ENCODE assay signal across 9 cellular contexts in the genomic region with DNA sequence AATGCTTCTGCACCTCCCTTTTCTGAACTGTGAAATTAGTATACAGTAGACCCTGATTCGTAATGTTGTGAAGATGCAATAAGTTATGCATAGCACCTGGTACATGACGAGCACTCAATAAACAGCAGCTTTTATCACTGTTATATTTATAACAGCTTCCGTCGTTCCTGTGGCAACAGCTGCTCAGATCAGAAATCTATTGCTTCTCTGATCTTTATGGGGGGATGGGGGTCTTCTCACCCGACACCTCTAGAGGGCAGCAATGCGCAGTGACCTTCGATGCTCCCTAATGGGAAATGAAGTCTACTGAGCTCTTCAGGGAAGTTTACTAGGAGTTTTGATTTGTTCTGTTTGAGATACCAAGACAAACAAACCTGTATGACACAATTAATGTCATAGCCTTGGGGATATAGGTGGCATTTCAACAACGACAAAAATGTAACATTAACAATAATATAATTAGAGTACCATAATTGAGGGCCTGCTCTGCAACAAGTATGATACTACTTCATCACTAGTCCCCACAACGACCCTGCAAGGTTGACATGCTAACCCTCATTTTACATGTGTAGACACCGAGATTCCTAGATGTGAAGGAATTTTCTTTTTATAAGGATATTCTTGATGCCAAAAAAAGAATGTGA.
DNase-seq lines count a peak whose midpoint lies in the region; ATAC-seq and TF ChIP-seq lines count a peak whose summit lies in the region.
"Had no signal": no experiment of that assay in that cellular context is flagged by ENCODE, and none has a peak within 500 bp of the region (broad histone marks: within the 10 kb centered on the region; RNA-seq: fewer than 3 reads in every experiment).

No MANE protein-coding gene starts in this region.

- H3K9me3 ChIP-seq in DND-41 (ENCODE audit: insufficient read depth, low read length, severe bottlenecking) (no peaks in the 10 kb centered on the region), parathyroid adenoma (ENCODE audit: control insufficient read depth, low read length) (no peaks in the 10 kb centered on the region), uterus (no peaks in the 10 kb centered on the region)
- H3K9me3 ChIP-seq: body of pancreas had no signal

- no peak overlapping the region for H3K9ac ChIP-seq in DND-41 (ENCODE audit: low read depth, low read length)
- no peak overlapping the region for H3K9ac ChIP-seq in parathyroid adenoma

- no peaks in the 10 kb centered on the region for H4K20me1 ChIP-seq in DND-41 (ENCODE audit: insufficient read depth, low read length)
- H4K20me1 ChIP-seq in GM23338 (replicated peaks; ENCODE audit: insufficient read depth), result no peaks in the 10 kb centered on the region

- no peaks in the 10 kb centered on the region for H3K36me3 Mint-ChIP-seq in GM23338 (ENCODE audit: low read depth)

- no peak overlapping the region for H3K4me3 ChIP-seq in DND-41 (ENCODE audit: low read depth in 1 of 2, low read length in 2 of 2)
- H3K4me3 ChIP-seq in GM23338, result no peak overlapping the region
- no peak overlapping the region for H3K4me3 ChIP-seq in fibroblast of mammary gland (ENCODE audit: control insufficient read depth, low read depth, low read length)
- no peak overlapping the region for H3K4me3 ChIP-seq in parathyroid adenoma (ENCODE audit: low read depth, low read length)
- H3K4me3 ChIP-seq in uterus, result no peak overlapping the region
- H3K4me3 ChIP-seq: body of pancreas had no signal

- no peaks in the 10 kb centered on the region for H3K27me3 ChIP-seq in DND-41 (ENCODE audit: insufficient read depth, low read length, poor library complexity)
- no peaks in the 10 kb centered on the region for H3K27me3 ChIP-seq in GM23338 (ENCODE audit: insufficient read depth)
- H3K27me3 ChIP-seq in parathyroid adenoma (ENCODE audit: control insufficient read depth, insufficient read depth, low read length), result no peaks in the 10 kb centered on the region
- no peaks in the 10 kb centered on the region for H3K27me3 ChIP-seq in uterus
- H3K27me3 ChIP-seq: body of pancreas had no signal

- H3K36me3 ChIP-seq in DND-41 (ENCODE audit: insufficient read depth, low read length) (no peaks in the 10 kb centered on the region), GM23338 (ENCODE audit: insufficient read depth) (no peaks in the 10 kb centered on the region), parathyroid adenoma (ENCODE audit: control insufficient read depth, insufficient read depth, low read length) (no peaks in the 10 kb centered on the region), uterus (no peaks in the 10 kb centered on the region)

- no peaks in the 10 kb centered on the region for H3K27me3 Mint-ChIP-seq in GM23338 (ENCODE audit: insufficient read depth, low read depth, poor library complexity)

- no peak overlapping the region for H3K27ac ChIP-seq in DND-41 (ENCODE audit: low read length)
- no peak overlapping the region for H3K27ac ChIP-seq in GM23338 (ENCODE audit: low read depth)
- no peak overlapping the region for H3K27ac ChIP-seq in parathyroid adenoma
- no peak overlapping the region for H3K27ac ChIP-seq in uterus
- H3K27ac ChIP-seq: body of pancreas had no signal

- H3K4me3 Mint-ChIP-seq in GM23338, result no peak overlapping the region

- TF ChIP-seq CTCF in DND-41 (IDR thresholded peaks at IDR 0.05; ENCODE audit: borderline replicate concordance, extremely low read depth, low read length, poor library complexity, severe bottlenecking) (peak; percentile 97), GM23338 (conservative IDR thresholded peaks at IDR 0.05; ENCODE audit: low read depth in 2 of 2) (peak; percentile 85 to 95), fibroblast of mammary gland (conservative IDR thresholded peaks at IDR 0.05; ENCODE audit: control insufficient read depth, insufficient read depth, low read depth, low read length) (peak; percentile 71), parathyroid adenoma (IDR thresholded peaks at IDR 0.05) (peak; percentile 49), uterus (IDR thresholded peaks at IDR 0.05) (peak; percentile 43 to 55 (median 48))

- H3K4me1 Mint-ChIP-seq in GM23338, result no peaks in the 10 kb centered on the region

- H3K4me1 ChIP-seq in DND-41 (ENCODE audit: insufficient read depth, low read length), result peaks cover 5% of the 10 kb centered on the region; the same call in 1 of the 2 replicates
- no peaks in the 10 kb centered on the region for H3K4me1 ChIP-seq in GM23338 (ENCODE audit: insufficient read depth)
- no peaks in the 10 kb centered on the region for H3K4me1 ChIP-seq in parathyroid adenoma
- H3K4me1 ChIP-seq in uterus, result no peaks in the 10 kb centered on the region
- H3K4me1 ChIP-seq: body of pancreas had no signal

- H3F3A ChIP-seq in GM23338 (replicated peaks; ENCODE audit: low read depth), result no peaks in the 10 kb centered on the region

- intact Hi-C loops in uterus (cut with DNase I; ENCODE audit: low total_unique reads), result no loop called here

- no peaks in the 10 kb centered on the region for H3K9me2 ChIP-seq in GM23338 (ENCODE audit: insufficient read depth)

- H3K27ac Mint-ChIP-seq in GM23338, result no peak overlapping the region

- peak; percentile 81 for DNase-seq in DND-41
- DNase-seq in GM23338 (ENCODE audit: low spot score), result peak; percentile 90
- peak; percentile 37 for DNase-seq in NOMO-1 treated with DMSO at 0.1 percent for 48 hours (lab: John Stamatoyannopoulos, UW; ENCODE audit: unreplicated experiment)
- peak; percentile 73 for DNase-seq in activated CD8-positive, alpha-beta memory T cell treated with anti-CD3 and anti-CD28 coated beads, Interleukin-2, amount 50 U/mL, for 4 hours
- peak; percentile 40 for DNase-seq in fibroblast of mammary gland (ENCODE audit: low read depth)
- DNase-seq in uterus, result peak in 1 of 2 donors; percentile 38
- DNase-seq in NCI-H128 (lab: John Stamatoyannopoulos, UW; ENCODE audit: unreplicated experiment), result no peak

- H2AFZ ChIP-seq in DND-41 (ENCODE audit: low read depth, low read length) (no peak overlapping the region), GM23338 (0 out of 2 replicates have a peak overlapping the region, but pooled peaks have one; percentile 4), parathyroid adenoma (no peak overlapping the region)

- H3K79me2 ChIP-seq in DND-41 (ENCODE audit: insufficient read depth, low read length) (no peaks in the 10 kb centered on the region), GM23338 (replicated peaks; ENCODE audit: insufficient read depth) (no peaks in the 10 kb centered on the region), parathyroid adenoma (no peaks in the 10 kb centered on the region)

- H3K9me3 Mint-ChIP-seq in GM23338, result no peaks in the 10 kb centered on the region

- no peak for TF ChIP-seq POLR2A in uterus (IDR thresholded peaks at IDR 0.05)

- ATAC-seq in DND-41 (ENCODE audit: insufficient read depth, low read depth) (peak; percentile 91), GM23338 (peak; percentile 81)
- ATAC-seq: body of pancreas had no signal

- H3K4me2 ChIP-seq in DND-41 (ENCODE audit: insufficient read depth, low read length) (no peak overlapping the region), GM23338 (no peak overlapping the region), parathyroid adenoma (ENCODE audit: low read length) (no peak overlapping the region)

TF ChIP-seq in GM23338, 12 proteins besides CTCF, POLR2A, EP300 and RAD21 (continues in another document):
- TF ChIP-seq STAT1 (IDR thresholded peaks at IDR 0.05; ENCODE audit: unreplicated experiment), result no peak
- TF ChIP-seq ZNF331 (CRISPR knock-in tag; IDR thresholded peaks at IDR 0.05; ENCODE audit: low read depth), result no peak
- no peak for TF ChIP-seq EZH2phosphoT487 (IDR thresholded peaks at IDR 0.05; ENCODE audit: unreplicated experiment)
- no peak for TF ChIP-seq EZH2 (IDR thresholded peaks at IDR 0.05; ENCODE audit: low read depth, unreplicated experiment)
- TF ChIP-seq JUNB (IDR thresholded peaks at IDR 0.05; ENCODE audit: unreplicated experiment), result no peak
- no peak for TF ChIP-seq CREB1 (CRISPR knock-in tag; IDR thresholded peaks at IDR 0.05; ENCODE audit: low read depth)
- TF ChIP-seq NANOG (IDR thresholded peaks at IDR 0.05; ENCODE audit: borderline replicate concordance), result no peak
- TF ChIP-seq, protein P1, sequence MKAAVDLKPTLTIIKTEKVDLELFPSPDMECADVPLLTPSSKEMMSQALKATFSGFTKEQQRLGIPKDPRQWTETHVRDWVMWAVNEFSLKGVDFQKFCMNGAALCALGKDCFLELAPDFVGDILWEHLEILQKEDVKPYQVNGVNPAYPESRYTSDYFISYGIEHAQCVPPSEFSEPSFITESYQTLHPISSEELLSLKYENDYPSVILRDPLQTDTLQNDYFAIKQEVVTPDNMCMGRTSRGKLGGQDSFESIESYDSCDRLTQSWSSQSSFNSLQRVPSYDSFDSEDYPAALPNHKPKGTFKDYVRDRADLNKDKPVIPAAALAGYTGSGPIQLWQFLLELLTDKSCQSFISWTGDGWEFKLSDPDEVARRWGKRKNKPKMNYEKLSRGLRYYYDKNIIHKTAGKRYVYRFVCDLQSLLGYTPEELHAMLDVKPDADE (IDR thresholded peaks at IDR 0.05), result no peak
- TF ChIP-seq ZNF114 (CRISPR knock-in tag; IDR thresholded peaks at IDR 0.05), result no peak
- TF ChIP-seq POLR2AphosphoS5 (IDR thresholded peaks at IDR 0.05; ENCODE audit: low read depth), result no peak
